1 cellular context compared by ENCODE assay signal in genomic region chrX:53084043-53084570, GRCh38.
A peak's percentile ranks its signal among the peaks of the same experiment; 100 is the strongest.
TF ChIP-seq lines count a peak whose summit lies in the region.

No MANE protein-coding gene starts in this region.

TF ChIP-seq in H1, 55 proteins besides CTCF, POLR2A, EP300 and RAD21:
- TF ChIP-seq ATF3 (IDR thresholded peaks at IDR 0.05; ENCODE audit: insufficient read depth, low read depth, low read length) (no peak), POLR2AphosphoS5 (IDR thresholded peaks at IDR 0.05; ENCODE audit: low read depth, low read length) (0 out of 2 replicates have a peak, but pooled peaks have one; percentile 20), RXRA (IDR thresholded peaks at IDR 0.05; ENCODE audit: insufficient read depth, low read depth, low read length) (no peak), SUZ12 (IDR thresholded peaks at IDR 0.05; ENCODE audit: low read length) (no peak), USF2 (IDR thresholded peaks at IDR 0.05; ENCODE audit: low read length) (no peak), SAP30 (IDR thresholded peaks at IDR 0.05; ENCODE audit: insufficient read depth, insufficient replicate concordance, low read length) (no peak), CHD2 (IDR thresholded peaks at IDR 0.05; ENCODE audit: low read length) (no peak), JUN (IDR thresholded peaks at IDR 0.05; ENCODE audit: low read depth, low read length) (no peak)
